ENCODE assay signal across 10 cellular contexts in the genomic region with DNA sequence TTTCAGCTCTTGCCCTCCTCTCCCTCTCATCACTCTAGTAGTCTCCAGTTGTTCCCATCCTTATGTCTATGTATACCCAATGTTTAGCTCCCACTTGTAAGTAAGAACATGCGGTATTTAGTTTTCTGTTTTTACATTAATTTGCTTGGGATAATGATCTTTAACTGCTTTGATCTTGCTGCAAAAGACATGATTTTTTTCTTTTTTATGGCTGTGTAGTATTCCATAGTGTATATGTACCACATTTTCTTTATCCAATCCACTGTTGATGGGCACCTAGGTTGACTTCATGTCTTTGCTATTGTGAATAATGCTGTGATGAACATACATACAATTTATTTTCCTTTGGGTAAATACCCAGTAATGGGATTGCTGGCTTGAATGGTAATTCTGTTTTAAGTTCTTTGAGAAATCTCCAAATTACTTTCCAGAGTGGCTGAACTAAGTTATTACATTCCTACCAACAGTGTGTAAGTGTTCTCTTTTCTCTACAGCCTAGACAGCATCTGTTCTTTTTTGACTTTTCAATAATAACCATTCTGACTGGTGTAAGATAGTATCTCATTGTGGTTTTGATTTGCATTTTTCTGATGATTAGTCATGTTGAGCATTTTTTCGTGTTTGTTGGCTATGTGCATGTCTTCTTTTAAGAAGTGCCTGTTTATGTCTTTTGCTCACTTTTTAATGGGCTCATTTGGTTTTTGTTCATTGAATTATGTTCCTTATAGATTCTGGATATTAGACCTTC.
A peak's percentile ranks its signal among the peaks of the same experiment; 100 is the strongest.
DNase-seq lines count a peak whose midpoint lies in the region; ATAC-seq and TF ChIP-seq lines count a peak whose summit lies in the region.
"Had no signal": no experiment of that assay in that cellular context is flagged by ENCODE, and none has a peak within 500 bp of the region (broad histone marks: within the 10 kb centered on the region; RNA-seq: fewer than 3 reads in every experiment).

No MANE protein-coding gene starts in this region.

- no peaks in the 10 kb centered on the region for H3K36me3 ChIP-seq in DND-41 (ENCODE audit: insufficient read depth, low read length)

- peaks cover 62% of the 10 kb centered on the region for H3K4me1 ChIP-seq in DND-41 (ENCODE audit: insufficient read depth, low read length)

- H3K27me3 ChIP-seq in DND-41 (ENCODE audit: insufficient read depth, low read length, poor library complexity) = no peaks in the 10 kb centered on the region

- no peaks in the 10 kb centered on the region for H3K79me2 ChIP-seq in DND-41 (ENCODE audit: insufficient read depth, low read length)

- in situ Hi-C loops in ACHN (cut with HindIII; ENCODE audit: low pct_ligation_motif_present, low pct_unique_long_range_greater_than_20kb, low sequenced_read_pairs) = no loop called here

- peak overlapping the region; percentile 71 for H3K27ac ChIP-seq in DND-41 (ENCODE audit: low read length)
- H3K27ac ChIP-seq: epithelial cell of prostate had no signal

- H3K4me2 ChIP-seq in DND-41 (ENCODE audit: insufficient read depth, low read length) = 0 out of 2 replicates have a peak overlapping the region, but pooled peaks have one; percentile 2

- H3K9me3 ChIP-seq in DND-41 (ENCODE audit: insufficient read depth, low read length, severe bottlenecking) = no peaks in the 10 kb centered on the region

- DNase-seq in DND-41 (no peak), cardiac fibroblast (ENCODE audit: low read depth in 2 of 2) (peak; percentile 80 to 88), NCI-H128 (lab: John Stamatoyannopoulos, UW; ENCODE audit: unreplicated experiment) (no peak), NCI-H748 treated with DMSO at 0.1 percent for 48 hours (lab: John Stamatoyannopoulos, UW) (no peak), ACHN (no peak)
- DNase-seq: naive B cell had no signal

- no peaks in the 10 kb centered on the region for H4K20me1 ChIP-seq in DND-41 (ENCODE audit: insufficient read depth, low read length)

- H3K4me3 ChIP-seq in DND-41 (ENCODE audit: low read depth in 1 of 2, low read length in 2 of 2) = no peak overlapping the region
- H3K4me3 ChIP-seq in cardiac fibroblast (replicated peaks in 1 of 2; ENCODE audit: low read depth in 2 of 2, low read length in 2 of 2) = no peak overlapping the region

- peak overlapping the region; percentile 18; the same call in 1 of the 2 replicates for H3K9ac ChIP-seq in DND-41 (ENCODE audit: low read depth, low read length)

- TF ChIP-seq CTCF in DND-41 (IDR thresholded peaks at IDR 0.05; ENCODE audit: borderline replicate concordance, extremely low read depth, low read length, poor library complexity, severe bottlenecking) (no peak), cardiac fibroblast (IDR thresholded peaks at IDR 0.05; ENCODE audit: low read depth, low read length) (no peak)

- H2AFZ ChIP-seq in DND-41 (ENCODE audit: low read depth, low read length) = no peak overlapping the region; the same call in 1 of the 2 replicates

- ATAC-seq in DND-41 (ENCODE audit: insufficient read depth, low read depth) (peak; percentile 68), GM21381 (IDR thresholded peaks at IDR 0.05; ENCODE audit: unreplicated experiment) (peak; percentile 66), HG03521 (IDR thresholded peaks at IDR 0.05; ENCODE audit: unreplicated experiment) (peak; percentile 66), HG03196 (IDR thresholded peaks at IDR 0.05; ENCODE audit: unreplicated experiment) (no peak)

Comparison
In these comparisons a context has a peak if more than half of its experiments do, and no peak if none do; other contexts are left out.
1. DNase-seq: peak in cardiac fibroblast (2 of 2); none in DND-41 (single experiment), NCI-H128 (single experiment), NCI-H748 treated with DMSO at 0.1 percent for 48 hours (single experiment) and ACHN (single experiment).